In the genomic region with DNA sequence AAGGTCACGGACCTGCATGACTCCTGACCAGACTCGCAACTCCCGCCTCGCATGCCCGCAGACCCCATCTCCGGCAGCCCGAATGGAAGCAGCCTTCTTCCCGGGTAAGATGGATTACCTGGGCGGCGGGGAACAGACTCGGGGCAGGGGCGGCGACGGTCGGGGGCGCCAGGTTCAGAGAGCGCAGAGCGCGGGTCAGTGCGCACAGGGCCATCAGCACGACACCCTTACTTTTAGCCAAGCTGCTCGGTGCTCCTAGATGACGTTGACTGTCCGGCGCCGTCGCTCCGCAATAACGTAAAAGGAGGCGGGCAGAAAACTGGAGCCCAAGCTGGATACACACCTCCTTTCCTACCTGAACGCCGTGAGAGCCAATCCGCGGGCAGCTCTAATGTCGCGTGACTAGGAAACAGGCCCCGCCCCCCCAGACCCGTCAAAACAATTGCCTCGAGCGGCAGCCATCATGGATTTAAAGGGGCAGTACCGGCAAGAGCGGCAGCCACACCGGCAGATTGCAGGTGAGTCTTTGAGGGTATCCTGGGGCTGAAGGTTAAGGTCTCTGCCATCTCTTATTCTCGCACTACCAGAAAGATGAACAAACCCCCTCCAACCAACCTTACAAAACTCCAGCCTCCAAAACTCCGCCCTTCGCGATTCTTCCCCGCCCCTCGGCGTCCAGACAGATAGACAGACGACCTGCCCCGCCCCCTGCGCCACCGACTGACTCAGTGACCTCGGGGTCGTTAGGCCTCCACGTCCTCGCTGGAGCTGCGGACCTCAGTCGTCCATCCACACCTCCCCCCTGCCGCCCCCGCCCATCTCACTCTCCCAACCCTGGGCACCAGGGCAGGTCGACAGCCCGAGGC, we compare ENCODE assay signal across 1 cellular context.
TF ChIP-seq lines count a peak whose summit lies in the region.

A gene (plus strand): TSS at position 464 of the 866 bp plus-strand sequence. CDS start 1,705 bp downstream, outside the sequence.
A gene (minus strand): TSS at position 267 of the 866 bp plus-strand sequence. CDS start 53 bp downstream, at position 214.

TF ChIP-seq in K562, 482 proteins besides CTCF, POLR2A, EP300 and RAD21 (continued from another document and continues in another):
- TF ChIP-seq, protein P1, sequence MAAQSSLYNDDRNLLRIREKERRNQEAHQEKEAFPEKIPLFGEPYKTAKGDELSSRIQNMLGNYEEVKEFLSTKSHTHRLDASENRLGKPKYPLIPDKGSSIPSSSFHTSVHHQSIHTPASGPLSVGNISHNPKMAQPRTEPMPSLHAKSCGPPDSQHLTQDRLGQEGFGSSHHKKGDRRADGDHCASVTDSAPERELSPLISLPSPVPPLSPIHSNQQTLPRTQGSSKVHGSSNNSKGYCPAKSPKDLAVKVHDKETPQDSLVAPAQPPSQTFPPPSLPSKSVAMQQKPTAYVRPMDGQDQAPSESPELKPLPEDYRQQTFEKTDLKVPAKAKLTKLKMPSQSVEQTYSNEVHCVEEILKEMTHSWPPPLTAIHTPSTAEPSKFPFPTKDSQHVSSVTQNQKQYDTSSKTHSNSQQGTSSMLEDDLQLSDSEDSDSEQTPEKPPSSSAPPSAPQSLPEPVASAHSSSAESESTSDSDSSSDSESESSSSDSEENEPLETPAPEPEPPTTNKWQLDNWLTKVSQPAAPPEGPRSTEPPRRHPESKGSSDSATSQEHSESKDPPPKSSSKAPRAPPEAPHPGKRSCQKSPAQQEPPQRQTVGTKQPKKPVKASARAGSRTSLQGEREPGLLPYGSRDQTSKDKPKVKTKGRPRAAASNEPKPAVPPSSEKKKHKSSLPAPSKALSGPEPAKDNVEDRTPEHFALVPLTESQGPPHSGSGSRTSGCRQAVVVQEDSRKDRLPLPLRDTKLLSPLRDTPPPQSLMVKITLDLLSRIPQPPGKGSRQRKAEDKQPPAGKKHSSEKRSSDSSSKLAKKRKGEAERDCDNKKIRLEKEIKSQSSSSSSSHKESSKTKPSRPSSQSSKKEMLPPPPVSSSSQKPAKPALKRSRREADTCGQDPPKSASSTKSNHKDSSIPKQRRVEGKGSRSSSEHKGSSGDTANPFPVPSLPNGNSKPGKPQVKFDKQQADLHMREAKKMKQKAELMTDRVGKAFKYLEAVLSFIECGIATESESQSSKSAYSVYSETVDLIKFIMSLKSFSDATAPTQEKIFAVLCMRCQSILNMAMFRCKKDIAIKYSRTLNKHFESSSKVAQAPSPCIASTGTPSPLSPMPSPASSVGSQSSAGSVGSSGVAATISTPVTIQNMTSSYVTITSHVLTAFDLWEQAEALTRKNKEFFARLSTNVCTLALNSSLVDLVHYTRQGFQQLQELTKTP (IDR thresholded peaks at IDR 0.05; ENCODE audit: low read depth in 1 of 2, partially characterized antibody in 2 of 2) = peak in 1 of 2 experiments; percentile 65
- no peak for TF ChIP-seq HNRNPL (IDR thresholded peaks at IDR 0.05; ENCODE audit: low read depth, low read length)
- TF ChIP-seq, protein P2, sequence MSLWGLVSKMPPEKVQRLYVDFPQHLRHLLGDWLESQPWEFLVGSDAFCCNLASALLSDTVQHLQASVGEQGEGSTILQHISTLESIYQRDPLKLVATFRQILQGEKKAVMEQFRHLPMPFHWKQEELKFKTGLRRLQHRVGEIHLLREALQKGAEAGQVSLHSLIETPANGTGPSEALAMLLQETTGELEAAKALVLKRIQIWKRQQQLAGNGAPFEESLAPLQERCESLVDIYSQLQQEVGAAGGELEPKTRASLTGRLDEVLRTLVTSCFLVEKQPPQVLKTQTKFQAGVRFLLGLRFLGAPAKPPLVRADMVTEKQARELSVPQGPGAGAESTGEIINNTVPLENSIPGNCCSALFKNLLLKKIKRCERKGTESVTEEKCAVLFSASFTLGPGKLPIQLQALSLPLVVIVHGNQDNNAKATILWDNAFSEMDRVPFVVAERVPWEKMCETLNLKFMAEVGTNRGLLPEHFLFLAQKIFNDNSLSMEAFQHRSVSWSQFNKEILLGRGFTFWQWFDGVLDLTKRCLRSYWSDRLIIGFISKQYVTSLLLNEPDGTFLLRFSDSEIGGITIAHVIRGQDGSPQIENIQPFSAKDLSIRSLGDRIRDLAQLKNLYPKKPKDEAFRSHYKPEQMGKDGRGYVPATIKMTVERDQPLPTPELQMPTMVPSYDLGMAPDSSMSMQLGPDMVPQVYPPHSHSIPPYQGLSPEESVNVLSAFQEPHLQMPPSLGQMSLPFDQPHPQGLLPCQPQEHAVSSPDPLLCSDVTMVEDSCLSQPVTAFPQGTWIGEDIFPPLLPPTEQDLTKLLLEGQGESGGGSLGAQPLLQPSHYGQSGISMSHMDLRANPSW (CRISPR knock-in tag; IDR thresholded peaks at IDR 0.05) = no peak
- TF ChIP-seq, protein P3, sequence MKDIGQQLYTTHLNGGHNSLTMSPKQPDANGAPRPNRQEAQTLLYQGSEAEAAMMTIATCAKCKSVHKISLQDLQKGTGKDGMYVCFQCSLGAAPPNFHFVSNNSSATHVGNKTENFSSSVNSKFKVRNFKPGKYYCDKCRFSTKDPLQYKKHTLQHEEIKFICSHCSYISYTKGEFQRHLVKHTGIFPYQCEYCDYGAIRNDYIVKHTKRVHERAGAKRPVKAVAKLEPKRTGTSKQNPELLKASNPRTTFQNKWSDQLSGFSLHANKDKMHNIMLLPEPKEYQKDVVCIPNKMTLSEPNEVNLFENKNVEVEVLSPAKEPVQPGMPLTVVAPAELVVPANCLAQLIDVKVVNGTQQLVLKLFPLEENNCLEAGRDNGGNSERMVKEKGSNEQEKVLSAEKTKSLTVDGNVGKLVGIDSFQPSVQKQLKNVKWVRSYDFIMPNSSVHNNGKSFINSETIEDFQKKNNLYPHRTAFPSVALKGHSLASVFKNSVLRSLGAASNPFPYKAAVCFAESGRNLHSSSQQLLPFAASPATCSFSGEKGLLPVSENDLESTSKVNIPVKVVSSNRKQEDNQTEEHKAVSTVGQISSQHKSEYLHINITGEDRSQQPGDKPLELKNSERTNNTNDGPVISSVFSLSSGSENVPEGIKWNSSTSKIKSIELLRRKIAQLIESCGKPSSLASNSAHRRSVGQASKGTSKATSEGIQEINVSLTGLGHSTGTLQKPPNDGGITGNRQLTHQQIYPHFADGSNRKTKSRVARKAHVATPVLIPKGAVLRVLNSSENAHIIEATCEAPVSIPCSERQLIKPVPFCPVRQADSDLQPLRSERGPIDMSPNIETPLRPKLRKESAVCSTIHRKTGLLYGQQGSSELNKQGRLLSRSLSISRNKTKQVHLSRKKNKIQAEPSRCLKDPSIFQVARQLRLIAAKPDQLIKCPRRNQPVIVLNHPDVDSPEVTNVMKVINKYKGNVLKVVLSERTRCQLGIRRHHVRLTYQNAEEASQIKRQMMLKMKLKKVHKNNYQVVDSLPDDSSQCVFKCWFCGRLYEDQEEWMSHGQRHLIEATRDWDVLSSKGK (CRISPR knock-in tag; IDR thresholded peaks at IDR 0.05) = no peak
- TF ChIP-seq, protein P4, sequence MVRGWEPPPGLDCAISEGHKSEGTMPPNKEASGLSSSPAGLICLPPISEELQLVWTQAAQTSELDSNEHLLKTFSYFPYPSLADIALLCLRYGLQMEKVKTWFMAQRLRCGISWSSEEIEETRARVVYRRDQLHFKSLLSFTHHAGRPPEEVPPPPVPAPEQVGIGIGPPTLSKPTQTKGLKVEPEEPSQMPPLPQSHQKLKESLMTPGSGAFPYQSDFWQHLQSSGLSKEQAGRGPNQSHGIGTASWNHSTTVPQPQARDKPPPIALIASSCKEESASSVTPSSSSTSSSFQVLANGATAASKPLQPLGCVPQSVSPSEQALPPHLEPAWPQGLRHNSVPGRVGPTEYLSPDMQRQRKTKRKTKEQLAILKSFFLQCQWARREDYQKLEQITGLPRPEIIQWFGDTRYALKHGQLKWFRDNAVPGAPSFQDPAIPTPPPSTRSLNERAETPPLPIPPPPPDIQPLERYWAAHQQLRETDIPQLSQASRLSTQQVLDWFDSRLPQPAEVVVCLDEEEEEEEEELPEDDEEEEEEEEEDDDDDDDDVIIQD (CRISPR knock-in tag; IDR thresholded peaks at IDR 0.05) = no peak
- no peak for TF ChIP-seq CCAR2 (IDR thresholded peaks at IDR 0.05; ENCODE audit: low read depth, low read length)
- TF ChIP-seq, protein P5, sequence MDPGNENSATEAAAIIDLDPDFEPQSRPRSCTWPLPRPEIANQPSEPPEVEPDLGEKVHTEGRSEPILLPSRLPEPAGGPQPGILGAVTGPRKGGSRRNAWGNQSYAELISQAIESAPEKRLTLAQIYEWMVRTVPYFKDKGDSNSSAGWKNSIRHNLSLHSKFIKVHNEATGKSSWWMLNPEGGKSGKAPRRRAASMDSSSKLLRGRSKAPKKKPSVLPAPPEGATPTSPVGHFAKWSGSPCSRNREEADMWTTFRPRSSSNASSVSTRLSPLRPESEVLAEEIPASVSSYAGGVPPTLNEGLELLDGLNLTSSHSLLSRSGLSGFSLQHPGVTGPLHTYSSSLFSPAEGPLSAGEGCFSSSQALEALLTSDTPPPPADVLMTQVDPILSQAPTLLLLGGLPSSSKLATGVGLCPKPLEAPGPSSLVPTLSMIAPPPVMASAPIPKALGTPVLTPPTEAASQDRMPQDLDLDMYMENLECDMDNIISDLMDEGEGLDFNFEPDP (CRISPR knock-in tag; IDR thresholded peaks at IDR 0.05) = no peak
- no peak for TF ChIP-seq ARHGAP35 (IDR thresholded peaks at IDR 0.05; ENCODE audit: partially characterized antibody)
- TF ChIP-seq CREBBP (IDR thresholded peaks at IDR 0.05; ENCODE audit: low read depth, low read length) = no peak
- TF ChIP-seq, protein P6, sequence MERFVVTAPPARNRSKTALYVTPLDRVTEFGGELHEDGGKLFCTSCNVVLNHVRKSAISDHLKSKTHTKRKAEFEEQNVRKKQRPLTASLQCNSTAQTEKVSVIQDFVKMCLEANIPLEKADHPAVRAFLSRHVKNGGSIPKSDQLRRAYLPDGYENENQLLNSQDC (CRISPR knock-in tag; IDR thresholded peaks at IDR 0.05) = no peak
- TF ChIP-seq CSDE1 (IDR thresholded peaks at IDR 0.05) = no peak; a peak in 1 of 4 replicates
- TF ChIP-seq, protein P7, sequence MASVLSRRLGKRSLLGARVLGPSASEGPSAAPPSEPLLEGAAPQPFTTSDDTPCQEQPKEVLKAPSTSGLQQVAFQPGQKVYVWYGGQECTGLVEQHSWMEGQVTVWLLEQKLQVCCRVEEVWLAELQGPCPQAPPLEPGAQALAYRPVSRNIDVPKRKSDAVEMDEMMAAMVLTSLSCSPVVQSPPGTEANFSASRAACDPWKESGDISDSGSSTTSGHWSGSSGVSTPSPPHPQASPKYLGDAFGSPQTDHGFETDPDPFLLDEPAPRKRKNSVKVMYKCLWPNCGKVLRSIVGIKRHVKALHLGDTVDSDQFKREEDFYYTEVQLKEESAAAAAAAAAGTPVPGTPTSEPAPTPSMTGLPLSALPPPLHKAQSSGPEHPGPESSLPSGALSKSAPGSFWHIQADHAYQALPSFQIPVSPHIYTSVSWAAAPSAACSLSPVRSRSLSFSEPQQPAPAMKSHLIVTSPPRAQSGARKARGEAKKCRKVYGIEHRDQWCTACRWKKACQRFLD (CRISPR knock-in tag; IDR thresholded peaks at IDR 0.05) = no peak
- TF ChIP-seq BRD9 (IDR thresholded peaks at IDR 0.05; ENCODE audit: low read depth, partially characterized antibody) = no peak
- TF ChIP-seq ZNF23 (CRISPR knock-in tag; IDR thresholded peaks at IDR 0.05) = no peak
- TF ChIP-seq, protein P8, sequence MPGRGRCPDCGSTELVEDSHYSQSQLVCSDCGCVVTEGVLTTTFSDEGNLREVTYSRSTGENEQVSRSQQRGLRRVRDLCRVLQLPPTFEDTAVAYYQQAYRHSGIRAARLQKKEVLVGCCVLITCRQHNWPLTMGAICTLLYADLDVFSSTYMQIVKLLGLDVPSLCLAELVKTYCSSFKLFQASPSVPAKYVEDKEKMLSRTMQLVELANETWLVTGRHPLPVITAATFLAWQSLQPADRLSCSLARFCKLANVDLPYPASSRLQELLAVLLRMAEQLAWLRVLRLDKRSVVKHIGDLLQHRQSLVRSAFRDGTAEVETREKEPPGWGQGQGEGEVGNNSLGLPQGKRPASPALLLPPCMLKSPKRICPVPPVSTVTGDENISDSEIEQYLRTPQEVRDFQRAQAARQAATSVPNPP (IDR thresholded peaks at IDR 0.05; ENCODE audit: borderline replicate concordance, insufficient read depth, insufficient read length) = no peak
- TF ChIP-seq MEF2A (IDR thresholded peaks at IDR 0.05; ENCODE audit: control insufficient read depth, low read depth, low read length) = no peak
- TF ChIP-seq CBFA2T3 (IDR thresholded peaks at IDR 0.05) = no peak
- peak; percentile 100 for TF ChIP-seq CREB1 (IDR thresholded peaks at IDR 0.05)
- TF ChIP-seq CREB1 (CRISPR knock-in tag; IDR thresholded peaks at IDR 0.05) = peak; percentile 100
- no peak for TF ChIP-seq ASH1L (IDR thresholded peaks at IDR 0.05; ENCODE audit: borderline replicate concordance, low read depth, partially characterized antibody)
- TF ChIP-seq ZC3H4 (CRISPR knock-in tag; IDR thresholded peaks at IDR 0.05; ENCODE audit: borderline replicate concordance) = no peak
- TF ChIP-seq, protein P9, sequence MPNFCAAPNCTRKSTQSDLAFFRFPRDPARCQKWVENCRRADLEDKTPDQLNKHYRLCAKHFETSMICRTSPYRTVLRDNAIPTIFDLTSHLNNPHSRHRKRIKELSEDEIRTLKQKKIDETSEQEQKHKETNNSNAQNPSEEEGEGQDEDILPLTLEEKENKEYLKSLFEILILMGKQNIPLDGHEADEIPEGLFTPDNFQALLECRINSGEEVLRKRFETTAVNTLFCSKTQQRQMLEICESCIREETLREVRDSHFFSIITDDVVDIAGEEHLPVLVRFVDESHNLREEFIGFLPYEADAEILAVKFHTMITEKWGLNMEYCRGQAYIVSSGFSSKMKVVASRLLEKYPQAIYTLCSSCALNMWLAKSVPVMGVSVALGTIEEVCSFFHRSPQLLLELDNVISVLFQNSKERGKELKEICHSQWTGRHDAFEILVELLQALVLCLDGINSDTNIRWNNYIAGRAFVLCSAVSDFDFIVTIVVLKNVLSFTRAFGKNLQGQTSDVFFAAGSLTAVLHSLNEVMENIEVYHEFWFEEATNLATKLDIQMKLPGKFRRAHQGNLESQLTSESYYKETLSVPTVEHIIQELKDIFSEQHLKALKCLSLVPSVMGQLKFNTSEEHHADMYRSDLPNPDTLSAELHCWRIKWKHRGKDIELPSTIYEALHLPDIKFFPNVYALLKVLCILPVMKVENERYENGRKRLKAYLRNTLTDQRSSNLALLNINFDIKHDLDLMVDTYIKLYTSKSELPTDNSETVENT (CRISPR knock-in tag; IDR thresholded peaks at IDR 0.05) = peak; percentile 87
- TF ChIP-seq FOSL1 (tag; conservative IDR thresholded peaks at IDR 0.05) = peak; percentile 78
- TF ChIP-seq, protein P10, sequence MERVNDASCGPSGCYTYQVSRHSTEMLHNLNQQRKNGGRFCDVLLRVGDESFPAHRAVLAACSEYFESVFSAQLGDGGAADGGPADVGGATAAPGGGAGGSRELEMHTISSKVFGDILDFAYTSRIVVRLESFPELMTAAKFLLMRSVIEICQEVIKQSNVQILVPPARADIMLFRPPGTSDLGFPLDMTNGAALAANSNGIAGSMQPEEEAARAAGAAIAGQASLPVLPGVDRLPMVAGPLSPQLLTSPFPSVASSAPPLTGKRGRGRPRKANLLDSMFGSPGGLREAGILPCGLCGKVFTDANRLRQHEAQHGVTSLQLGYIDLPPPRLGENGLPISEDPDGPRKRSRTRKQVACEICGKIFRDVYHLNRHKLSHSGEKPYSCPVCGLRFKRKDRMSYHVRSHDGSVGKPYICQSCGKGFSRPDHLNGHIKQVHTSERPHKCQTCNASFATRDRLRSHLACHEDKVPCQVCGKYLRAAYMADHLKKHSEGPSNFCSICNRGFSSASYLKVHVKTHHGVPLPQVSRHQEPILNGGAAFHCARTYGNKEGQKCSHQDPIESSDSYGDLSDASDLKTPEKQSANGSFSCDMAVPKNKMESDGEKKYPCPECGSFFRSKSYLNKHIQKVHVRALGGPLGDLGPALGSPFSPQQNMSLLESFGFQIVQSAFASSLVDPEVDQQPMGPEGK (CRISPR knock-in tag; IDR thresholded peaks at IDR 0.05; ENCODE audit: borderline replicate concordance) = no peak
- no peak for TF ChIP-seq RUNX1 (IDR thresholded peaks at IDR 0.05; ENCODE audit: low read depth)
- TF ChIP-seq PURB (CRISPR knock-in tag; IDR thresholded peaks at IDR 0.05; ENCODE audit: low read depth) = no peak
- TF ChIP-seq ZNF444 (CRISPR knock-in tag; IDR thresholded peaks at IDR 0.05) = no peak
- peak; percentile 96 for TF ChIP-seq RBFOX2 (IDR thresholded peaks at IDR 0.05; ENCODE audit: low read depth, low read length)
- TF ChIP-seq, protein P11, sequence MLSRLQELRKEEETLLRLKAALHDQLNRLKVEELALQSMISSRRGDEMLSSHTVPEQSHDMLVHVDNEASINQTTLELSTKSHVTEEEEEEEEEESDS (CRISPR knock-in tag; IDR thresholded peaks at IDR 0.05) = no peak
- no peak for TF ChIP-seq DNMT1 (IDR thresholded peaks at IDR 0.05)
